In the genomic region with DNA sequence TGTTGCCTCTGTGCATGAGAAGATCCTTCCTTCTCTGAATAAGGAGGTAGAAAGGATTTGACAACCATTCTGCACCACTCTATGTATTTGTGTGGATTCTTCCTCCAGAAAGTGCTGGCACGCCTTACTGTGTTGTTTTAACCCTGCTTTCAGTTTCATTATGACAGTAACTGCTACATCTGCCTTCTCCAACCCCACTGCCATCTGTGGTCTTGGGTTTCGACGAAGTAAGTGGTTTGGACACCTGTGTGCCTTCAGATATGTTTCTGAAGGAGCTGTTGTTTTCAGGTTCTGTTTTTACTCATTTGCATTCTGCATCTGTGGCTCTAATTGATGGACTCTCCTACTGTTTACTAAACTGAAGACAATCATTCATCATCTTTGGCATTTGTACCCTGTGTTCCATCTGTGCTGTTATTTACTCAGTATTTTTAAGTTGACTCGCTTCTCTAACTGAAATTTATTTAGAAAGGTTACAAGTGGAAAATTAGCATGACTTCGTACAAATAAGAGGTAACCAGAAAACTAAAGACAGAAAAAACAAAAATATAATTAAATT, we compare ENCODE assay signal across 9 cellular contexts. TPM values are rescaled to one million over a fixed set of nuclear protein-coding genes. Genes with fewer than 3 reads are reported as not detected.
DNase-seq lines count a peak whose midpoint lies in the region; ATAC-seq and TF ChIP-seq lines count a peak whose summit lies in the region.
"Had no signal": no experiment of that assay in that cellular context is flagged by ENCODE, and none has a peak within 500 bp of the region (broad histone marks: within the 10 kb centered on the region; RNA-seq: fewer than 3 reads in every experiment).

No MANE protein-coding gene starts in this region.

- H3K36me3 ChIP-seq in uterus (no peaks in the 10 kb centered on the region), WERI-Rb-1 (no peaks in the 10 kb centered on the region)

- no peaks in the 10 kb centered on the region for H3K4me1 ChIP-seq in uterus

- no peak overlapping the region for H3K4me3 ChIP-seq in uterus
- no peak overlapping the region for H3K4me3 ChIP-seq in WERI-Rb-1 (ENCODE audit: low read depth, low read length)

- H3K27me3 ChIP-seq in uterus (no peaks in the 10 kb centered on the region), WERI-Rb-1 (ENCODE audit: insufficient read depth, low read depth, severe bottlenecking) (no peaks in the 10 kb centered on the region)

- ATAC-seq in HG02852 (IDR thresholded peaks at IDR 0.05; ENCODE audit: unreplicated experiment): peak; percentile 99

- TF ChIP-seq POLR2A in uterus (IDR thresholded peaks at IDR 0.05): no peak

- no peak overlapping the region for H3K27ac ChIP-seq in uterus
- no peak overlapping the region for H3K27ac ChIP-seq in WERI-Rb-1

- DNase-seq in NCI-H2107 treated with DMSO at 0.1 percent for 48 hours (lab: John Stamatoyannopoulos, UW; ENCODE audit: unreplicated experiment) (peak; percentile 38), NCI-H2107 (lab: John Stamatoyannopoulos, UW) (no peak), NCI-H2171 (lab: John Stamatoyannopoulos, UW) (peak; percentile 98), uterus (no peak), WERI-Rb-1 (no peak)
- peak; percentile 9 for DNase-seq in activated T-helper 9 cell treated with anti-CD3 and anti-CD28 coated beads, Interleukin-2, amount 50 U/mL, for 16 hours (ENCODE audit: low read depth)
- peak; percentile 33 to 48 for DNase-seq in stimulated activated CD4-positive, alpha-beta T cell treated with anti-CD3 and anti-CD28 coated beads, Interleukin-2, amount 100 ng/mL, for 24 hours
- DNase-seq: left cardiac atrium had no signal

- intact Hi-C loops in uterus (cut with DNase I; ENCODE audit: low total_unique reads): no loop called here

- TF ChIP-seq CTCF in uterus (IDR thresholded peaks at IDR 0.05): no peak
- TF ChIP-seq CTCF in WERI-Rb-1 (IDR thresholded peaks at IDR 0.05; ENCODE audit: low read depth, low read length): no peak

- H3K9me3 ChIP-seq in uterus (no peaks in the 10 kb centered on the region), WERI-Rb-1 (ENCODE audit: severe bottlenecking) (no peaks in the 10 kb centered on the region)

RNA-seq across cellular contexts. Expression of gene TSHR, which starts 4.1 kb away (rescaled TPM):
- total RNA-seq in uterus: under 1 TPM in 2 of 4 donors, not detected in 2; 0.62 to 0.73 TPM
- total RNA-seq: left cardiac atrium had no signal

RNA-seq across cellular contexts. Expression of gene CEP128, which starts 18.0 kb away (rescaled TPM):
- total RNA-seq in uterus: 10 to 100 TPM in 2 of 4 donors, 1 to 10 TPM in 2; 1.3 to 29.8 (median 11.9) TPM

Comparison
In these comparisons a context has a peak if more than half of its experiments do, and no peak if none do; other contexts are left out.
1. DNase-seq: peak in NCI-H2107 treated with DMSO at 0.1 percent for 48 hours (single experiment), NCI-H2171 (single experiment), activated T-helper 9 cell treated with anti-CD3 and anti-CD28 coated beads, Interleukin-2, amount 50 U/mL, for 16 hours (single experiment) and stimulated activated CD4-positive, alpha-beta T cell treated with anti-CD3 and anti-CD28 coated beads, Interleukin-2, amount 100 ng/mL, for 24 hours (2 of 2); none in NCI-H2107 (single experiment), uterus (0 of 2) and WERI-Rb-1 (single experiment).